ENCODE assay signal across 30 cellular contexts in genomic region chr11:91303754-91304153, GRCh38.
"Had no signal": no experiment of that assay in that cellular context is flagged by ENCODE, and none has a peak within 500 bp of the region (broad histone marks: within the 10 kb centered on the region; RNA-seq: fewer than 3 reads in every experiment).

No MANE protein-coding gene starts in this region.

- H3K9me3 ChIP-seq: ascending aorta, colonic mucosa, esophagus squamous epithelium, gastroesophageal sphincter, heart right ventricle had no signal

- H3K4me3 ChIP-seq: ascending aorta, cardiac muscle cell, colonic mucosa, esophagus squamous epithelium, gastroesophageal sphincter, heart right ventricle had no signal

- H3K27me3 ChIP-seq: ascending aorta, colonic mucosa, esophagus squamous epithelium, gastroesophageal sphincter, heart right ventricle had no signal

- ATAC-seq: activated naive CD4-positive, alpha-beta T cell treated with anti-CD3 and anti-CD28 coated beads, Interleukin-2, amount 50 U/mL, for 72 hours; activated T-cell treated with anti-CD3 and anti-CD28 coated beads, Interleukin-2, amount 50 U/mL, for 72 hours; gastroesophageal sphincter; heart right ventricle; WTC11 had no signal

- FAIRE-seq: endometrium, endothelial cell of umbilical vein had no signal

- H3K27ac ChIP-seq: ascending aorta, cardiac muscle cell, colonic mucosa, epithelial cell of prostate, esophagus squamous epithelium, gastroesophageal sphincter, heart right ventricle, VCaP had no signal

- H3K36me3 ChIP-seq: ascending aorta, cardiac muscle cell, colonic mucosa, esophagus squamous epithelium, gastroesophageal sphincter, heart right ventricle had no signal

- DNase-seq: activated CD4-positive, alpha-beta memory T cell treated with anti-CD3 and anti-CD28 coated beads, Interleukin-2, amount 10 ng/mL, durations not matched to agents 7 days and 5 days; activated CD4-positive, alpha-beta T cell treated with anti-CD3 and anti-CD28 coated beads for 1 hour; activated CD4-positive, alpha-beta T cell treated with anti-CD3 and anti-CD28 coated beads for 4 hours; activated CD4-positive, alpha-beta T cell treated with anti-CD3 and anti-CD28 coated beads, Interleukin-2, amount 10 ng/mL, durations not matched to agents 7 days and 5 days; activated CD4-positive, alpha-beta T cell treated with anti-CD3 and anti-CD28 coated beads, Interleukin-2, amount 50 U/mL, for 4 hours; activated CD8-positive, alpha-beta memory T cell treated with anti-CD3 and anti-CD28 coated beads, Interleukin-2, amount 50 U/mL, for 48 hours; activated gamma-delta T cell; activated naive CD4-positive, alpha-beta T cell; activated naive CD4-positive, alpha-beta T cell treated with anti-CD3 and anti-CD28 coated beads, Interleukin-2, amount 10 ng/mL, durations not matched to agents 7 days and 5 days; activated naive CD8-positive, alpha-beta T cell treated with anti-CD3 and anti-CD28 coated beads, Interleukin-2, amount 10 ng/mL, durations not matched to agents 7 days and 5 days; activated T-cell treated with anti-CD3 and anti-CD28 coated beads for 4 hours; activated T-cell treated with anti-CD3 and anti-CD28 coated beads, Interleukin-2, amount 50 U/mL, for 24 hours; activated T-cell treated with anti-CD3 and anti-CD28 coated beads, Interleukin-2, amount 50 U/mL, for 72 hours; central memory CD4-positive, alpha-beta T cell; cerebellar nuclear complex; colonic mucosa; effector CD8-positive, alpha-beta T cell; esophagus squamous epithelium; foreskin melanocyte; heart right ventricle; T-helper 2 cell had no signal

- H3K4me1 ChIP-seq: ascending aorta, colonic mucosa, esophagus squamous epithelium, gastroesophageal sphincter, heart right ventricle had no signal
